ENCODE assay signal across 8 cellular contexts in the genomic region with DNA sequence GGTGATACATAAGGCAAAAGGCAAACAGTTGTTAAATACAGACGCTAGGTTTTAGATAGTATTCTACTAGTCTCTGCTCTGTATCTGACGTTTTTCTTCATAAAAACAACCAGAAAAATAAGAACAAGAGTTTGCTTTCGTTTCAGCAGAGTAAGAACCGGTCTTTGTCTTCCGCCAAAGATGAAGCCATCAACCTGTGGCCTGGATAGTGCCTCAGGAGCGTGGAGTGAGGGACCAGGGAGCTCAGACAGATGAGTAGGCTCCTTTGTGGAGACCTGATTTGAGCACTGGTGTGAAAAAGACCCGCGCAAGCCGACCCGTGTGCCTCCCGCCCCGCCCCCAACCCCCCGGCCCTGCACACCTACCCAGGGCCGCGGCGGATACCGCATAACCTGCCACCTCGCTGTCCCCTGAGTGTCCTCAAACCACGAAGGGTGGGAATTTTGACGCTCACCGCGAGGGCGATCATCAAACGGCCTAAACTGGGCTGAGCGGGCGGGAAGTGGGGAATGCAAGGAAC. TPM values are rescaled to one million over a fixed set of nuclear protein-coding genes. Genes with fewer than 3 reads are reported as not detected.
A peak's percentile ranks its signal among the peaks of the same experiment; 100 is the strongest.
DNase-seq lines count a peak whose midpoint lies in the region; ATAC-seq and TF ChIP-seq lines count a peak whose summit lies in the region.

No MANE protein-coding gene starts in this region.

- peak overlapping the region in 2 of 11 experiments; percentile 75 to 79; a peak in 1 of 22 replicates for H3K9ac ChIP-seq in BLaER1 treated with 17β-estradiol and CSF1 and Interleukin-3, amounts not matched to agents 10 nM and 100 nM
- H3K9ac ChIP-seq in mesenchymal stem cell (ENCODE audit: low read length), result peak overlapping the region; percentile 92

- peak overlapping the region; percentile 3 for H2AFZ ChIP-seq in mesenchymal stem cell (ENCODE audit: low read depth, low read length)

- no peaks in the 10 kb centered on the region for H3K9me3 ChIP-seq in BLaER1 treated with 17β-estradiol and CSF1 and Interleukin-3, amounts not matched to agents 10 nM and 100 nM (replicated peaks in 1 of 11)
- H3K9me3 ChIP-seq in mesenchymal stem cell (ENCODE audit: control insufficient read depth, low read length), result no peaks in the 10 kb centered on the region

- TF ChIP-seq CTCF in chondrocyte (IDR thresholded peaks at IDR 0.05), result no peak

- no peaks in the 10 kb centered on the region for H3K36me3 ChIP-seq in BLaER1 treated with 17β-estradiol and CSF1 and Interleukin-3, amounts not matched to agents 10 nM and 100 nM
- H3K36me3 ChIP-seq in mesenchymal stem cell (ENCODE audit: control insufficient read depth in 1 of 2, insufficient read depth in 2 of 2, low read depth in 1 of 2, low read length in 2 of 2), result no peaks in the 10 kb centered on the region

- H4K91ac ChIP-seq in mesenchymal stem cell (ENCODE audit: low read length), result peak overlapping the region; percentile 97

- no peaks in the 10 kb centered on the region for H3K27me3 Mint-ChIP-seq in chondrocyte (ENCODE audit: low read depth)

- H3K4me3 Mint-ChIP-seq in chondrocyte (ENCODE audit: unreplicated experiment), result peak overlapping the region; percentile 73

- 19% methylated on average over 21 of the region's 26 CpGs for WGBS in mesenchymal stem cell

- H3K27ac ChIP-seq in BLaER1 treated with 17β-estradiol and CSF1 and Interleukin-3, amounts not matched to agents 10 nM and 100 nM, result no peak overlapping the region
- H3K27ac ChIP-seq in mesenchymal stem cell (ENCODE audit: low read length, poor library complexity, severe bottlenecking), result peak overlapping the region; percentile 28

- peak overlapping the region; percentile 57 for H2AK5ac ChIP-seq in mesenchymal stem cell (ENCODE audit: low read length, severe bottlenecking)

- H3K4me3 ChIP-seq in BLaER1 treated with 17β-estradiol and CSF1 and Interleukin-3, amounts not matched to agents 10 nM and 100 nM, result peak overlapping the region in 7 of 10 experiments; percentile 65 to 74 (median 70); a peak in 14 of 20 replicates
- peak overlapping the region; percentile 84 to 98 for H3K4me3 ChIP-seq in mesenchymal stem cell (ENCODE audit: insufficient read depth in 1 of 2, low read depth in 1 of 2, low read length in 2 of 2)

- peak overlapping the region; percentile 95 for H2BK15ac ChIP-seq in mesenchymal stem cell (ENCODE audit: low read depth, poor library complexity, severe bottlenecking)

- H3K9me3 Mint-ChIP-seq in chondrocyte (ENCODE audit: low read depth), result no peaks in the 10 kb centered on the region

- peak overlapping the region in 1 of 2 experiments; percentile 57 for H3K23ac ChIP-seq in mesenchymal stem cell (ENCODE audit: low read length in 2 of 2)

- no peak overlapping the region for H2BK5ac ChIP-seq in mesenchymal stem cell (ENCODE audit: low read depth, low read length, poor library complexity, severe bottlenecking)

- peak; percentile 28 for DNase-seq in HPDE6-E6E7 (ENCODE audit: extremely low spot score)
- no peak for DNase-seq in chondrocyte (ENCODE audit: low spot score)
- DNase-seq in mesenchymal stem cell, result peak; percentile 50
- DNase-seq in NCI-H146 treated with DMSO at 0.1 percent for 48 hours (lab: John Stamatoyannopoulos, UW; ENCODE audit: unreplicated experiment), result no peak
- no peak for DNase-seq in NCI-H2081 treated with DMSO at 0.1 percent for 48 hours (lab: John Stamatoyannopoulos, UW)
- no peak for DNase-seq in activated CD4-positive, CD25-positive, alpha-beta regulatory T cell (lab: John Stamatoyannopoulos, UW)

- H2BK120ac ChIP-seq in mesenchymal stem cell (ENCODE audit: low read depth, low read length), result peak overlapping the region; percentile 98

- H3K4ac ChIP-seq in mesenchymal stem cell (ENCODE audit: low read depth in 1 of 2, low read length in 2 of 2), result peak overlapping the region; percentile 42

- H4K8ac ChIP-seq in mesenchymal stem cell (ENCODE audit: low read length), result peak overlapping the region; percentile 57

- H3K4me1 Mint-ChIP-seq in chondrocyte (ENCODE audit: low read depth), result peaks cover 47% of the 10 kb centered on the region

- H3K27me3 ChIP-seq in BLaER1 treated with 17β-estradiol and CSF1 and Interleukin-3, amounts not matched to agents 10 nM and 100 nM, result peaks cover 28 to 38% (median 33%) of the 10 kb centered on the region in 11 experiments
- no peaks in the 10 kb centered on the region for H3K27me3 ChIP-seq in mesenchymal stem cell (ENCODE audit: control insufficient read depth in 1 of 2, insufficient read depth in 1 of 2, low read length in 2 of 2)

- H2BK12ac ChIP-seq in mesenchymal stem cell (ENCODE audit: low read length in 2 of 2), result peak overlapping the region; percentile 98 to 99

- H3K79me1 ChIP-seq in mesenchymal stem cell (replicated peaks; ENCODE audit: low read length, poor library complexity, severe bottlenecking), result peaks cover 4% of the 10 kb centered on the region

- peak overlapping the region; percentile 87 to 99 (median 95) for H3K4me2 ChIP-seq in BLaER1 treated with 17β-estradiol and CSF1 and Interleukin-3, amounts not matched to agents 10 nM and 100 nM
- H3K4me2 ChIP-seq in mesenchymal stem cell (ENCODE audit: low read length, poor library complexity, severe bottlenecking), result peak overlapping the region; percentile 49

- H3K14ac ChIP-seq in mesenchymal stem cell (ENCODE audit: low read length in 2 of 2), result no peak overlapping the region

- peaks cover 0 to 14% (median 6%) of the 10 kb centered on the region in 10 experiments; a peak in 10 of 20 replicates for H3K4me1 ChIP-seq in BLaER1 treated with 17β-estradiol and CSF1 and Interleukin-3, amounts not matched to agents 10 nM and 100 nM
- H3K4me1 ChIP-seq in mesenchymal stem cell (ENCODE audit: control insufficient read depth, insufficient read depth, low read depth, low read length), result peaks cover 7% of the 10 kb centered on the region

- peak overlapping the region; percentile 81 for H3K27ac Mint-ChIP-seq in chondrocyte (ENCODE audit: unreplicated experiment)

- H3K36me3 Mint-ChIP-seq in chondrocyte (ENCODE audit: low read depth), result no peaks in the 10 kb centered on the region

- ATAC-seq in GM21515 (IDR thresholded peaks at IDR 0.05; ENCODE audit: unreplicated experiment), result no peak

- H4K20me1 ChIP-seq in BLaER1 treated with 17β-estradiol and CSF1 and Interleukin-3, amounts not matched to agents 10 nM and 100 nM, result no peaks in the 10 kb centered on the region

- H3K18ac ChIP-seq in mesenchymal stem cell (ENCODE audit: low read depth in 1 of 2, low read length in 2 of 2), result peak overlapping the region; percentile 66 to 92

RNA-seq across cellular contexts. Expression of a gene that starts 1.0 kb away (rescaled TPM):
- total RNA-seq in chondrocyte, result 199 to 335 TPM (median 201 TPM) in 3 replicates
- 135 TPM for polyA plus RNA-seq in mesenchymal stem cell (2013, experiment 1 of 2)
- polyA plus RNA-seq in mesenchymal stem cell (2013, experiment 2 of 2), result 129 TPM

Comparison
In these comparisons a context has a peak if more than half of its experiments do, and no peak if none do; other contexts are left out.
1. DNase-seq: peak in HPDE6-E6E7 (single experiment) and mesenchymal stem cell (single experiment); none in chondrocyte (single experiment), NCI-H146 treated with DMSO at 0.1 percent for 48 hours (single experiment), NCI-H2081 treated with DMSO at 0.1 percent for 48 hours (single experiment) and activated CD4-positive, CD25-positive, alpha-beta regulatory T cell (0 of 4).